In genomic region chr4:38050560-38051350, GRCh38 we compare ENCODE assay signal across 18 cellular contexts.
DNase-seq lines count a peak whose midpoint lies in the region; ATAC-seq and TF ChIP-seq lines count a peak whose summit lies in the region.
"Had no signal": no experiment of that assay in that cellular context is flagged by ENCODE, and none has a peak within 500 bp of the region (broad histone marks: within the 10 kb centered on the region; RNA-seq: fewer than 3 reads in every experiment).

No MANE protein-coding gene starts in this region.

- H3K4me3 ChIP-seq in right cardiac atrium (ENCODE audit: low read length): no peak overlapping the region
- no peak overlapping the region for H3K4me3 ChIP-seq in naive thymus-derived CD4-positive, alpha-beta T cell (ENCODE audit: low read length)
- H3K4me3 ChIP-seq: Peyer's patch had no signal

- DNase-seq in chondrocyte (ENCODE audit: low spot score) (no peak), right cardiac atrium (peak in 1 of 3 donors; percentile 42), naive B cell (no peak), type B pancreatic cell (ENCODE audit: extremely low spot score, unreplicated experiment) (no peak), cerebellar cortex (ENCODE audit: low spot score) (no peak)
- no peak for DNase-seq in naive thymus-derived CD4-positive, alpha-beta T cell
- DNase-seq in activated CD4-positive, alpha-beta T cell treated with anti-CD3 and anti-CD28 coated beads, Interleukin-2, amount 50 U/mL, for 48 hours: no peak
- DNase-seq: activated CD4-positive, alpha-beta T cell treated with anti-CD3 and anti-CD28 coated beads for 4 hours; activated T-cell treated with anti-CD3 and anti-CD28 coated beads, Interleukin-2, amount 50 U/mL, for 48 hours; amniotic stem cell; CD4-positive, CD25-positive, alpha-beta regulatory T cell; effector memory CD4-positive, alpha-beta T cell; EL; NCI-H1694; NCI-H526 treated with DMSO at 0.1 percent for 48 hours; Peyer's patch; T-helper 17 cell had no signal

- TF ChIP-seq CTCF in chondrocyte (IDR thresholded peaks at IDR 0.05): no peak
- no peak for TF ChIP-seq CTCF in type B pancreatic cell (conservative IDR thresholded peaks at IDR 0.05)

- CTCF ChIA-PET in naive thymus-derived CD4-positive, alpha-beta T cell (lab: Charles Lee): interaction anchor here (1.5 kb wide), 1 partner anchor 15 kb away, joined by 4 read pairs; no protein-coding TSS in a partner anchor

- H3K36me3 Mint-ChIP-seq in chondrocyte (ENCODE audit: low read depth) (peaks cover 18% of the 10 kb centered on the region), naive B cell (peaks cover 21 to 24% of the 10 kb centered on the region in 2 donors), type B pancreatic cell (peaks cover 38% of the 10 kb centered on the region)
- H3K36me3 Mint-ChIP-seq in naive thymus-derived CD4-positive, alpha-beta T cell: peaks cover 12 to 57% (median 19%) of the 10 kb centered on the region in 5 donors

- H3K4me1 Mint-ChIP-seq in chondrocyte (ENCODE audit: low read depth): peaks cover 7% of the 10 kb centered on the region
- H3K4me1 Mint-ChIP-seq in naive B cell: peaks cover 0 to 5% (median 4%) of the 10 kb centered on the region in 3 donors
- peaks cover 29% of the 10 kb centered on the region for H3K4me1 Mint-ChIP-seq in type B pancreatic cell (ENCODE audit: unreplicated experiment)
- H3K4me1 Mint-ChIP-seq in naive thymus-derived CD4-positive, alpha-beta T cell: no peaks in the 10 kb centered on the region
- H3K4me1 Mint-ChIP-seq: CD4-positive, CD25-positive, alpha-beta regulatory T cell had no signal

- no peaks in the 10 kb centered on the region for H3K27me3 ChIP-seq in right cardiac atrium (ENCODE audit: control insufficient read depth, insufficient read depth)
- H3K27me3 ChIP-seq in naive thymus-derived CD4-positive, alpha-beta T cell (ENCODE audit: control insufficient read depth in 2 of 2, insufficient read depth in 2 of 2, low read length in 2 of 2): no peaks in the 10 kb centered on the region
- H3K27me3 ChIP-seq: Peyer's patch had no signal

- POLR2A ChIA-PET in naive thymus-derived CD4-positive, alpha-beta T cell (lab: Charles Lee): no interaction called here

- intact Hi-C loops in right cardiac atrium (cut with DNase I): no loop called here
- intact Hi-C loops in naive thymus-derived CD4-positive, alpha-beta T cell (cut with micrococcal nuclease): no loop called here

- no peaks in the 10 kb centered on the region for H3K9me3 ChIP-seq in right cardiac atrium (ENCODE audit: control insufficient read depth, low read length)
- no peaks in the 10 kb centered on the region for H3K9me3 ChIP-seq in naive thymus-derived CD4-positive, alpha-beta T cell (ENCODE audit: control insufficient read depth in 2 of 3, low read length in 3 of 3)
- H3K9me3 ChIP-seq: Peyer's patch had no signal

- H3K27ac Mint-ChIP-seq in chondrocyte (ENCODE audit: unreplicated experiment): peak overlapping the region; percentile 0
- H3K27ac Mint-ChIP-seq in naive B cell: peak overlapping the region in 4 of 6 donors; percentile 12 to 73 (median 50)
- peak overlapping the region; percentile 29 for H3K27ac Mint-ChIP-seq in type B pancreatic cell
- peak overlapping the region in 1 of 9 donors; percentile 22 for H3K27ac Mint-ChIP-seq in naive thymus-derived CD4-positive, alpha-beta T cell
- H3K27ac Mint-ChIP-seq: CD4-positive, CD25-positive, alpha-beta regulatory T cell had no signal

- ATAC-seq in right cardiac atrium (peak; percentile 66 to 82), naive B cell (ENCODE audit: low read depth in 2 of 2) (no peak), GM19351 (IDR thresholded peaks at IDR 0.05; ENCODE audit: unreplicated experiment) (no peak)
- ATAC-seq in naive thymus-derived CD4-positive, alpha-beta T cell: no peak
- ATAC-seq: T-helper 17 cell had no signal

- peaks cover 9 to 62% (median 11%) of the 10 kb centered on the region in 3 experiments for H3K36me3 ChIP-seq in naive thymus-derived CD4-positive, alpha-beta T cell (ENCODE audit: control insufficient read depth in 2 of 3, insufficient read depth in 3 of 3, low read length in 3 of 3)

- peaks cover 5% of the 10 kb centered on the region for H3K4me1 ChIP-seq in right cardiac atrium (ENCODE audit: control insufficient read depth, insufficient read depth, low read length)
- no peaks in the 10 kb centered on the region for H3K4me1 ChIP-seq in naive thymus-derived CD4-positive, alpha-beta T cell (ENCODE audit: control insufficient read depth in 2 of 2, insufficient read depth in 2 of 2, low read length in 2 of 2)

- H3K9me3 Mint-ChIP-seq in chondrocyte (ENCODE audit: low read depth): no peaks in the 10 kb centered on the region
- no peaks in the 10 kb centered on the region for H3K9me3 Mint-ChIP-seq in naive B cell
- no peaks in the 10 kb centered on the region for H3K9me3 Mint-ChIP-seq in type B pancreatic cell
- H3K9me3 Mint-ChIP-seq in naive thymus-derived CD4-positive, alpha-beta T cell: no peaks in the 10 kb centered on the region

- no peaks in the 10 kb centered on the region for H3K27me3 Mint-ChIP-seq in chondrocyte (ENCODE audit: low read depth)
- no peaks in the 10 kb centered on the region for H3K27me3 Mint-ChIP-seq in naive B cell
- H3K27me3 Mint-ChIP-seq in type B pancreatic cell: no peaks in the 10 kb centered on the region
- no peaks in the 10 kb centered on the region for H3K27me3 Mint-ChIP-seq in naive thymus-derived CD4-positive, alpha-beta T cell
- H3K27me3 Mint-ChIP-seq: CD4-positive, CD25-positive, alpha-beta regulatory T cell; T-helper 17 cell had no signal

- WGBS in right cardiac atrium: 44% methylated on average over 10 of the region's 10 CpGs

- H3K27ac ChIP-seq in right cardiac atrium (ENCODE audit: low read length): peak overlapping the region; percentile 93
- no peak overlapping the region for H3K27ac ChIP-seq in naive thymus-derived CD4-positive, alpha-beta T cell (ENCODE audit: low read depth, low read length)

- H3K4me3 Mint-ChIP-seq in chondrocyte (ENCODE audit: unreplicated experiment) (no peak overlapping the region), naive B cell (no peak overlapping the region), type B pancreatic cell (no peak overlapping the region)
- H3K4me3 Mint-ChIP-seq in naive thymus-derived CD4-positive, alpha-beta T cell: no peak overlapping the region
- H3K4me3 Mint-ChIP-seq: T-helper 17 cell had no signal

Comparison
In these comparisons a context has a peak if more than half of its experiments do, and no peak if none do; other contexts are left out.
1. ATAC-seq: peak in right cardiac atrium (2 of 2); none in naive B cell (0 of 2), GM19351 (single experiment) and naive thymus-derived CD4-positive, alpha-beta T cell (single experiment).